ENCODE assay signal across 32 cellular contexts in the genomic region with DNA sequence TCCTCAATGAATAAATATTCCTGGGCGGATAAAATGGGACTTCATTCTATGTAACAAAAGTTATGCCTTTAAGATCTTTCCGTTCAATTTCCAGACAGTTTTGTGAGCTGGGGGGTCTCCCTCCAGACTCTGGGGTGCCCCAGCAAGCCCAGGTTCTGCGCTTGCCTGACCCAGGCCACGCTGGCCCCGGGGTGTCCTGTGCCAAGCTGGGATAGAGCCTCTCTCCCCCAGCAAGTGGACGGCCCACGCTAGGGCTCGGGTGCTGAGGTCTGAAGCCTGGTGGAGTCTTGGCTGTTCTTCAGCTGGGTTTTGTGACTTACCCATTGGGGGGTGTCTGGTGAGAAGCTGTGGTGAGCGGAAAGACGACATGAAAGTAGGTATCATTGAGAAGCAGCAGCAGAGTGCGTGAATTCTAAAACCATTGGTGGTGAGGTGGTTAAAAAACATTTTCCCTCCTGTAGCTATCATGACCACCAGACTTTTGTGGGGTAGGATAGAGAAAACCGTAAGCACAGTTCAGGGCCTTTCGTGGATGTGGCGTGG.
"Had no signal": no experiment of that assay in that cellular context is flagged by ENCODE, and none has a peak within 500 bp of the region (broad histone marks: within the 10 kb centered on the region; RNA-seq: fewer than 3 reads in every experiment).

No MANE protein-coding gene starts in this region.

- H3K27ac Mint-ChIP-seq: activated naive CD8-positive, alpha-beta T cell had no signal

- H3K9me3 Mint-ChIP-seq: activated CD4-positive, alpha-beta memory T cell treated with anti-CD3 and anti-CD28 coated beads, Interleukin-2, amount 10 ng/mL, durations not matched to agents 7 days and 5 days had no signal

- H3K27ac ChIP-seq: brain microvascular endothelial cell, coronary artery, dorsolateral prefrontal cortex, gastrocnemius medialis, parathyroid adenoma, psoas muscle, sigmoid colon, testis, transverse colon, VCaP had no signal

- H3K79me2 ChIP-seq: parathyroid adenoma had no signal

- ATAC-seq: activated CD4-positive, CD25-positive, alpha-beta regulatory T cell treated with anti-CD3 and anti-CD28 coated beads, Interleukin-2, amount 50 U/mL, for 24 hours; gastrocnemius medialis; left colon; naive thymus-derived CD4-positive, alpha-beta T cell; psoas muscle had no signal

- H3K9me3 ChIP-seq: gastrocnemius medialis, psoas muscle, sigmoid colon, testis, transverse colon had no signal

- H3K36me3 Mint-ChIP-seq: activated naive CD8-positive, alpha-beta T cell had no signal

- H3K27me3 ChIP-seq: brain microvascular endothelial cell, gastrocnemius medialis, sigmoid colon, testis, transverse colon had no signal

- H3K9ac ChIP-seq: parathyroid adenoma had no signal

- DNase-seq: activated CD4-positive, alpha-beta memory T cell treated with anti-CD3 and anti-CD28 coated beads, Interleukin-2, amount 10 ng/mL, durations not matched to agents 7 days and 5 days; activated CD4-positive, alpha-beta T cell treated with anti-CD3 and anti-CD28 coated beads for 48 hours; activated effector memory CD4-positive, alpha-beta T cell treated with Interleukin-2 at 50 U/mL for 16 hours; activated naive CD4-positive, alpha-beta T cell treated with Interleukin-2 at 50 U/mL for 16 hours; amniotic stem cell; brain microvascular endothelial cell; dorsolateral prefrontal cortex; effector memory CD4-positive, alpha-beta T cell; erythroblast; gastrocnemius medialis; glutamatergic neuron; hippocampal formation; left colon; mammary epithelial cell; midbrain; naive thymus-derived CD4-positive, alpha-beta T cell; occipital lobe; psoas muscle; sigmoid colon; small intestine; stimulated activated CD4-positive, alpha-beta T cell treated with anti-CD3 and anti-CD28 coated beads, Interleukin-4, amount 100 ng/mL, for 4 hours; stimulated activated CD8-positive, alpha-beta memory T cell treated with anti-CD3 and anti-CD28 coated beads, Interleukin-4, amount 100 ng/mL, for 48 hours; stimulated activated naive CD4-positive, alpha-beta T cell; T-helper 1 cell; testis; transverse colon had no signal

- H3K4me3 ChIP-seq: coronary artery, dorsolateral prefrontal cortex, gastrocnemius medialis, psoas muscle, sigmoid colon, testis, transverse colon had no signal

- H3K36me3 ChIP-seq: brain microvascular endothelial cell, gastrocnemius medialis, sigmoid colon, transverse colon had no signal

- H3K4me3 Mint-ChIP-seq: activated CD4-positive, alpha-beta memory T cell treated with anti-CD3 and anti-CD28 coated beads, Interleukin-2, amount 10 ng/mL, durations not matched to agents 7 days and 5 days; activated naive CD8-positive, alpha-beta T cell; naive thymus-derived CD4-positive, alpha-beta T cell; neural crest cell had no signal

- H3K27me3 Mint-ChIP-seq: activated naive CD8-positive, alpha-beta T cell had no signal

- H2AFZ ChIP-seq: parathyroid adenoma had no signal

- H3K4me1 ChIP-seq: gastrocnemius medialis, psoas muscle, testis had no signal
